In the genomic region with DNA sequence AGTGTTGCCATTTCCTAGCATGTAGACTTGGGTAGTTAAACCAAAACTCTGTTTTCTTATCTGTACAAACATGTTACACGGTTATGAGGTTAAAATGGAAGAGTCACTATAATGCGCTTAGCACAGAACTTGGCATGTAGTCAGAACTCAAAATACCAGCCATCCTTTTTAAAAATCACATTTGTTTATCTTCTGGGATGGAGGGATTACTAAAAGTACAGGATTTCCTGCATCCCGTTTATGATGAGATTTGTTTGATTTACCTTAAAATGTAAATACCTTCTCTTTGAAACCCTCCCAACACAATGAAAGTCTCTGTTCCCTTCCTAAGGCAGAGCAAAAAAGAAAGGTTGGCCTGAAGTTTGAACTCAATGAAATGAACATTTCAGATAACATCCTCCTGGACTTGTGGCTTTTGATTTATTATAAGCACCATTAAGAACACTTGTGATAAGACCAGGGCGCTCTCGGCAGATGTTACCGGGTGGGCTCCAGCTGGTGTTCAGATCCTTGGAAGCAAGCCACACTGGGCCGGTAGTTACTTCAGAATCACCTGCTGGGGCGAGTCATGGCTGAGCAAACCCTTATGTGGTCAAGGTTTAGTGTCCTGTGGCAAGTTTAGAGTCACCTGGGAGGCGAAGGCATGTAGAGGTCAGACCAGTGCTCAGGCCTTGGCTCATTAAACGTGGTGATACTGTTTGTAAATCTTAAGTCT, we compare ENCODE assay signal across 1 cellular context.
TF ChIP-seq lines count a peak whose summit lies in the region.

No MANE protein-coding gene starts in this region.

TF ChIP-seq in WTC11, 78 proteins besides CTCF, POLR2A, EP300 and RAD21 (continued from another document):
- TF ChIP-seq, protein P1, sequence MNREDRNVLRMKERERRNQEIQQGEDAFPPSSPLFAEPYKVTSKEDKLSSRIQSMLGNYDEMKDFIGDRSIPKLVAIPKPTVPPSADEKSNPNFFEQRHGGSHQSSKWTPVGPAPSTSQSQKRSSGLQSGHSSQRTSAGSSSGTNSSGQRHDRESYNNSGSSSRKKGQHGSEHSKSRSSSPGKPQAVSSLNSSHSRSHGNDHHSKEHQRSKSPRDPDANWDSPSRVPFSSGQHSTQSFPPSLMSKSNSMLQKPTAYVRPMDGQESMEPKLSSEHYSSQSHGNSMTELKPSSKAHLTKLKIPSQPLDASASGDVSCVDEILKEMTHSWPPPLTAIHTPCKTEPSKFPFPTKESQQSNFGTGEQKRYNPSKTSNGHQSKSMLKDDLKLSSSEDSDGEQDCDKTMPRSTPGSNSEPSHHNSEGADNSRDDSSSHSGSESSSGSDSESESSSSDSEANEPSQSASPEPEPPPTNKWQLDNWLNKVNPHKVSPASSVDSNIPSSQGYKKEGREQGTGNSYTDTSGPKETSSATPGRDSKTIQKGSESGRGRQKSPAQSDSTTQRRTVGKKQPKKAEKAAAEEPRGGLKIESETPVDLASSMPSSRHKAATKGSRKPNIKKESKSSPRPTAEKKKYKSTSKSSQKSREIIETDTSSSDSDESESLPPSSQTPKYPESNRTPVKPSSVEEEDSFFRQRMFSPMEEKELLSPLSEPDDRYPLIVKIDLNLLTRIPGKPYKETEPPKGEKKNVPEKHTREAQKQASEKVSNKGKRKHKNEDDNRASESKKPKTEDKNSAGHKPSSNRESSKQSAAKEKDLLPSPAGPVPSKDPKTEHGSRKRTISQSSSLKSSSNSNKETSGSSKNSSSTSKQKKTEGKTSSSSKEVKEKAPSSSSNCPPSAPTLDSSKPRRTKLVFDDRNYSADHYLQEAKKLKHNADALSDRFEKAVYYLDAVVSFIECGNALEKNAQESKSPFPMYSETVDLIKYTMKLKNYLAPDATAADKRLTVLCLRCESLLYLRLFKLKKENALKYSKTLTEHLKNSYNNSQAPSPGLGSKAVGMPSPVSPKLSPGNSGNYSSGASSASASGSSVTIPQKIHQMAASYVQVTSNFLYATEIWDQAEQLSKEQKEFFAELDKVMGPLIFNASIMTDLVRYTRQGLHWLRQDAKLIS (CRISPR knock-in tag; IDR thresholded peaks at IDR 0.05; ENCODE audit: borderline replicate concordance), result no peak
- TF ChIP-seq JUN (CRISPR knock-in tag; IDR thresholded peaks at IDR 0.05), result no peak
- no peak for TF ChIP-seq ETV6 (CRISPR knock-in tag; IDR thresholded peaks at IDR 0.05)
- TF ChIP-seq FOXK1 (CRISPR knock-in tag; IDR thresholded peaks at IDR 0.05), result no peak
- no peak for TF ChIP-seq TEAD1 (CRISPR knock-in tag; IDR thresholded peaks at IDR 0.05)
- TF ChIP-seq GRHL2 (CRISPR knock-in tag; IDR thresholded peaks at IDR 0.05; ENCODE audit: insufficient replicate concordance, severe bottlenecking), result no peak
- TF ChIP-seq, protein P2, sequence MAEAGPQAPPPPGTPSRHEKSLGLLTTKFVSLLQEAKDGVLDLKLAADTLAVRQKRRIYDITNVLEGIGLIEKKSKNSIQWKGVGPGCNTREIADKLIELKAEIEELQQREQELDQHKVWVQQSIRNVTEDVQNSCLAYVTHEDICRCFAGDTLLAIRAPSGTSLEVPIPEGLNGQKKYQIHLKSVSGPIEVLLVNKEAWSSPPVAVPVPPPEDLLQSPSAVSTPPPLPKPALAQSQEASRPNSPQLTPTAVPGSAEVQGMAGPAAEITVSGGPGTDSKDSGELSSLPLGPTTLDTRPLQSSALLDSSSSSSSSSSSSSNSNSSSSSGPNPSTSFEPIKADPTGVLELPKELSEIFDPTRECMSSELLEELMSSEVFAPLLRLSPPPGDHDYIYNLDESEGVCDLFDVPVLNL (CRISPR knock-in tag; IDR thresholded peaks at IDR 0.05; ENCODE audit: borderline replicate concordance, low read depth), result no peak
- no peak for TF ChIP-seq SMAD3 (CRISPR knock-in tag; IDR thresholded peaks at IDR 0.05; ENCODE audit: borderline replicate concordance)
- TF ChIP-seq, protein P3, sequence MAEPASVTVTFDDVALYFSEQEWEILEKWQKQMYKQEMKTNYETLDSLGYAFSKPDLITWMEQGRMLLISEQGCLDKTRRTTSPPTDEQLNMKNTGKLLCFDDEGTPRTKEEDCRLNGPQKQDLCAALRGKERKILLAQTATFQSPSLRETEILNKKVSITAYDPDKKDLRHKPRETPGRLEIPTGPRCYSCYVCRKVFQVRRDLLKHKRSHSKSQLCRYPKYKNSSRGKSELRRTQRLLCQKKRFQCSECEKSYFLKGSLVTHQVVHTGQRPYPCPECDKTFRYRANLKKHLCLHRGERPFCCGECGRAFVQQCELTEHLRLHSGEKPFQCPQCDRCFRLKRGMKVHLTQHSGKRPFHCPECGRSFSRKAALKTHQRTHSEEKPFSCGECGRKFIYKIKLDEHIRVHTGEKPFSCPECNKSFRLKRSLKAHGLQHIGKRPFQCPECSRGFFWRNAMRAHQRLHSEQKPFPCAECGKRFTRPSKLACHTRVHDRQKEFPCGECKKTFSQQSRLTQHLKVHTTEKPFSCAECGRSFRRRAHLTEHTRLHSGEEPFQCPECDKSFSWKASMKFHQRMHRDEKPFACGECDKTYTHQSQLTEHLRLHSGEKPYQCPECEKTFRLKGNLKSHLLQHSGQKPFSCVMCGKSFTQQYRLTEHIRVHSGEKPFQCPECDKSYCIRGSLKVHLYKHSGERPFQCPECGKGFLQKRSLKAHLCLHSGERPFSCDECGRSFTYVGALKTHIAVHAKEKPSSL (CRISPR knock-in tag; conservative IDR thresholded peaks at IDR 0.05), result no peak
- TF ChIP-seq, protein P4, sequence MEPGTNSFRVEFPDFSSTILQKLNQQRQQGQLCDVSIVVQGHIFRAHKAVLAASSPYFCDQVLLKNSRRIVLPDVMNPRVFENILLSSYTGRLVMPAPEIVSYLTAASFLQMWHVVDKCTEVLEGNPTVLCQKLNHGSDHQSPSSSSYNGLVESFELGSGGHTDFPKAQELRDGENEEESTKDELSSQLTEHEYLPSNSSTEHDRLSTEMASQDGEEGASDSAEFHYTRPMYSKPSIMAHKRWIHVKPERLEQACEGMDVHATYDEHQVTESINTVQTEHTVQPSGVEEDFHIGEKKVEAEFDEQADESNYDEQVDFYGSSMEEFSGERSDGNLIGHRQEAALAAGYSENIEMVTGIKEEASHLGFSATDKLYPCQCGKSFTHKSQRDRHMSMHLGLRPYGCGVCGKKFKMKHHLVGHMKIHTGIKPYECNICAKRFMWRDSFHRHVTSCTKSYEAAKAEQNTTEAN (CRISPR knock-in tag; IDR thresholded peaks at IDR 0.05), result no peak
- TF ChIP-seq, protein P5, sequence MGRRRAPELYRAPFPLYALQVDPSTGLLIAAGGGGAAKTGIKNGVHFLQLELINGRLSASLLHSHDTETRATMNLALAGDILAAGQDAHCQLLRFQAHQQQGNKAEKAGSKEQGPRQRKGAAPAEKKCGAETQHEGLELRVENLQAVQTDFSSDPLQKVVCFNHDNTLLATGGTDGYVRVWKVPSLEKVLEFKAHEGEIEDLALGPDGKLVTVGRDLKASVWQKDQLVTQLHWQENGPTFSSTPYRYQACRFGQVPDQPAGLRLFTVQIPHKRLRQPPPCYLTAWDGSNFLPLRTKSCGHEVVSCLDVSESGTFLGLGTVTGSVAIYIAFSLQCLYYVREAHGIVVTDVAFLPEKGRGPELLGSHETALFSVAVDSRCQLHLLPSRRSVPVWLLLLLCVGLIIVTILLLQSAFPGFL (CRISPR knock-in tag; IDR thresholded peaks at IDR 0.05; ENCODE audit: borderline replicate concordance), result no peak
- TF ChIP-seq ZBTB21 (CRISPR knock-in tag; IDR thresholded peaks at IDR 0.05; ENCODE audit: borderline replicate concordance), result no peak
- TF ChIP-seq GTF2I (CRISPR knock-in tag; conservative IDR thresholded peaks at IDR 0.05), result no peak
TF ChIP-seq in WTC11: peak in this region for 0.
